ENCODE assay signal across 25 cellular contexts in the genomic region with DNA sequence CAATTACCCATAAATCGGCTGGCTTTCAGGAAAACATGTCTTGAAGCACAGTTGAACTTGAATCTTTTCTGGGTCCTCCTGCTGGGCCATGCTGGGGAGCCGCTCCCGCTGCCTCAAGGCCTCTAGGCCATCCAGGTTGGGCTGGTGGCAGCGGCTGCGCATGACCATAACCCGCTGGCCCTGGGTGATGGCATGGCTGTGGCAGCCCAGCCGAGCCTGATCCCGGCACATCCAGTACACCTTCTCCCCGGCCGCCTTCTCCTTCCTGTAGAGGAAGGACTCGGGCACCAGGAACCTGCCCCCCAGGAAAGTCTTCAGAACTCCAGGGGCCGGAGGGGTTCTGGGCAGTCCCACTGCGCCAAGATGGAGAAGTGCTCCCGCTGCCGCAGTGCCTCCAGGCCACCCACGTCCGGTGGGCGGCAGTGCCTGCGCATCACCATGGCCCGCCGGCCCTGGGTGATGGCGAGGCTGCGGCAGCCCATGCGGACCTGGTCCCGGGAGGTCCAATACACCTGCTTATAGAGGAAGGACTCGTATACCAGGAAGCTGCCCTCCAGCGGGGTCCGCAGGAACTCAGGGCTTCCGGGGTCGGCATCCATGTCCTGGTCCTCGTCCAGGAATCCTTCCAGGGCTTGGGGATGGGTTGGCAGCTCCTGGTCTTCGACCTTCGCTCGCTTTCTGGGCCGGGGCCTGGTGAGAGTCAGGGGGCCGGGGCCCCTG.
"Had no signal": no experiment of that assay in that cellular context is flagged by ENCODE, and none has a peak within 500 bp of the region (broad histone marks: within the 10 kb centered on the region; RNA-seq: fewer than 3 reads in every experiment).

No MANE protein-coding gene starts in this region.

- H3K36me3 ChIP-seq: brain microvascular endothelial cell, left ventricle myocardium inferior, pancreas, thyroid gland had no signal

- ATAC-seq: activated CD4-positive, CD25-positive, alpha-beta regulatory T cell treated with anti-CD3 and anti-CD28 coated beads, Interleukin-2, amount 50 U/mL, for 24 hours; pancreas had no signal

- H3K9me3 ChIP-seq: left ventricle myocardium inferior, pancreas, psoas muscle, thyroid gland had no signal

- DNase-seq: activated CD4-positive, alpha-beta T cell treated with anti-CD3 and anti-CD28 coated beads for 48 hours; activated CD4-positive, alpha-beta T cell treated with anti-CD3 and anti-CD28 coated beads, Interleukin-2, amount 50 U/mL, for 48 hours; activated CD8-positive, alpha-beta memory T cell treated with anti-CD3 and anti-CD28 coated beads for 24 hours; activated effector memory CD4-positive, alpha-beta T cell treated with anti-CD3 and anti-CD28 coated beads, Interleukin-2, amount 50 U/mL, for 16 hours; activated naive CD4-positive, alpha-beta T cell treated with anti-CD3 and anti-CD28 coated beads, Interleukin-2, amount 10 ng/mL, durations not matched to agents 7 days and 5 days; activated naive CD8-positive, alpha-beta T cell treated with anti-CD3 and anti-CD28 coated beads, Interleukin-2, amount 10 ng/mL, durations not matched to agents 7 days and 5 days; activated T-cell treated with anti-CD3 and anti-CD28 coated beads, Interleukin-2, amount 50 U/mL, for 1 hour; brain microvascular endothelial cell; dorsolateral prefrontal cortex; effector memory CD4-positive, alpha-beta T cell; left ventricle myocardium inferior; naive B cell; nephron progenitor cell; stimulated activated CD4-positive, alpha-beta T cell treated with anti-CD3 and anti-CD28 coated beads, Interleukin-15, amount 100 ng/mL, for 24 hours; stimulated activated CD4-positive, alpha-beta T cell treated with anti-CD3 and anti-CD28 coated beads, Interleukin-2, amount 100 ng/mL, for 24 hours; substantia nigra; SW 1271; T-helper 9 cell; thyroid gland had no signal

- H3K4me3 ChIP-seq: coronary artery, left ventricle myocardium inferior, pancreas, psoas muscle, smooth muscle cell, thyroid gland had no signal

- H3K4me1 ChIP-seq: left ventricle myocardium inferior, pancreas, psoas muscle, thyroid gland had no signal

- H3K27ac ChIP-seq: brain microvascular endothelial cell, coronary artery, left ventricle myocardium inferior, pancreas, psoas muscle, thyroid gland, VCaP had no signal

- H3K27me3 ChIP-seq: brain microvascular endothelial cell, dorsolateral prefrontal cortex, pancreas, thyroid gland had no signal
